Comparison of ENCODE assay signal across 20 cellular contexts in genomic region chr5:82332064-82332855, GRCh38. TPM values are rescaled to one million over a fixed set of nuclear protein-coding genes. Genes with fewer than 3 reads are reported as not detected.
DNase-seq lines count a peak whose midpoint lies in the region; ATAC-seq and TF ChIP-seq lines count a peak whose summit lies in the region.
"Had no signal": no experiment of that assay in that cellular context is flagged by ENCODE, and none has a peak within 500 bp of the region (broad histone marks: within the 10 kb centered on the region; RNA-seq: fewer than 3 reads in every experiment).

No MANE protein-coding gene starts in this region.

- 61 to 76% methylated on average over 3 of the region's 3 CpGs for WGBS in thyroid gland, 2 donors

- no peaks in the 10 kb centered on the region for H4K20me1 ChIP-seq in GM23338 (replicated peaks; ENCODE audit: insufficient read depth)

- no peaks in the 10 kb centered on the region for H3K9me2 ChIP-seq in GM23338 (ENCODE audit: insufficient read depth)

- ATAC-seq in GM23338 (no peak), WTC11 (no peak)
- ATAC-seq: effector memory CD8-positive, alpha-beta T cell; foreskin keratinocyte; K562 had no signal

- H3K27ac ChIP-seq in GM23338 (ENCODE audit: low read depth): no peak overlapping the region
- peak overlapping the region; percentile 100 for H3K27ac ChIP-seq in cardiac muscle cell
- H3K27ac ChIP-seq in thyroid gland: peak overlapping the region in 1 of 3 donors; percentile 21
- H3K27ac ChIP-seq: foreskin keratinocyte had no signal

- H3K4me1 Mint-ChIP-seq in GM23338 (no peaks in the 10 kb centered on the region), brain (peaks cover 44% of the 10 kb centered on the region), WTC11 (peaks cover 4% of the 10 kb centered on the region; the same call in 1 of the 2 replicates)

- H3K9ac ChIP-seq in skeletal muscle satellite cell (ENCODE audit: low read depth, low read length): peak overlapping the region; percentile 60

- DNase-seq in GM23338 (ENCODE audit: low spot score) (no peak), cardiac muscle cell (ENCODE audit: low read depth in 1 of 2, low spot score in 1 of 2) (no peak), thyroid gland (no peak), WTC11 (ENCODE audit: low spot score) (no peak)
- no peak for DNase-seq in NK-92 treated with Interleukin-12 subunit alpha and Interleukin-12 subunit beta, amount 100 ng/mL, for 24 hours (lab: John Stamatoyannopoulos, UW)
- DNase-seq in stimulated activated CD4-positive, alpha-beta T cell treated with anti-CD3 and anti-CD28 coated beads, Interleukin-15, amount 100 ng/mL, for 24 hours: no peak
- DNase-seq: CD4-positive, alpha-beta T cell; DMS53; effector memory CD8-positive, alpha-beta T cell; foreskin keratinocyte; mesendoderm; MV-4-11; NCI-H1930; NCI-H345; stimulated activated CD4-positive, alpha-beta T cell treated with anti-CD3 and anti-CD28 coated beads, Interleukin-12 subunit alpha, Interleukin-12 subunit beta, amount 100 ng/mL, for 4 hours had no signal

- H3K9me3 Mint-ChIP-seq in GM23338 (peaks cover 15% of the 10 kb centered on the region), brain (peaks cover 0 to 12% (median 3%) of the 10 kb centered on the region in 5 experiments), WTC11 (peaks cover 30% of the 10 kb centered on the region)
- H3K9me3 Mint-ChIP-seq: activated T-helper 2 cell treated with anti-CD3 and anti-CD28 coated beads, Interferon-gamma antibody, Interleukin-2, Interleukin-4, amounts not matched to agents 10 μg/mL and 5 μg/mL and 100 μg/mL, durations not matched to agents 14 hours and 24 hours and 36 hours; CD4-positive, alpha-beta T cell; effector memory CD8-positive, alpha-beta T cell had no signal

- intact Hi-C loops in thyroid gland (cut with DNase I): no loop called here

- H3K4me3 ChIP-seq in GM23338: no peak overlapping the region
- no peak overlapping the region for H3K4me3 ChIP-seq in cardiac muscle cell
- no peak overlapping the region for H3K4me3 ChIP-seq in skeletal muscle satellite cell (ENCODE audit: low read length)
- no peak overlapping the region for H3K4me3 ChIP-seq in thyroid gland (replicated peaks in 1 of 3)
- H3K4me3 ChIP-seq: K562 had no signal

- H3K27me3 Mint-ChIP-seq in GM23338 (ENCODE audit: insufficient read depth, low read depth, poor library complexity) (peaks cover 5% of the 10 kb centered on the region), brain (no peaks in the 10 kb centered on the region), WTC11 (ENCODE audit: low read depth) (peaks cover under 1% of the 10 kb centered on the region; the same call in 1 of the 2 replicates)

- H3K27ac Mint-ChIP-seq in GM23338 (no peak overlapping the region), brain (peak overlapping the region in 4 of 5 experiments; percentile 24 to 80 (median 48)), WTC11 (no peak overlapping the region)
- H3K27ac Mint-ChIP-seq: activated T-helper 2 cell treated with anti-CD3 and anti-CD28 coated beads, Interferon-gamma antibody, Interleukin-2, Interleukin-4, amounts not matched to agents 10 μg/mL and 5 μg/mL and 100 μg/mL, durations not matched to agents 14 hours and 24 hours and 36 hours; CD4-positive, alpha-beta T cell; effector memory CD8-positive, alpha-beta T cell had no signal

- TF ChIP-seq POLR2A in thyroid gland (IDR thresholded peaks at IDR 0.05): no peak

- no peaks in the 10 kb centered on the region for H3K9me3 ChIP-seq in cardiac muscle cell (ENCODE audit: low read depth)
- H3K9me3 ChIP-seq in skeletal muscle satellite cell (replicated peaks; ENCODE audit: low read length): no peaks in the 10 kb centered on the region
- no peaks in the 10 kb centered on the region for H3K9me3 ChIP-seq in thyroid gland

- H3K36me3 ChIP-seq in GM23338 (ENCODE audit: insufficient read depth) (no peaks in the 10 kb centered on the region), cardiac muscle cell (no peaks in the 10 kb centered on the region), skeletal muscle satellite cell (ENCODE audit: insufficient read depth, low read length) (no peaks in the 10 kb centered on the region), thyroid gland (no peaks in the 10 kb centered on the region)

- H3K36me3 Mint-ChIP-seq in GM23338 (ENCODE audit: low read depth) (peaks cover 13% of the 10 kb centered on the region; the same call in 2 of the 3 replicates), brain (peaks cover 10% of the 10 kb centered on the region), WTC11 (peaks cover 16% of the 10 kb centered on the region)

- H3K4me1 ChIP-seq in GM23338 (ENCODE audit: insufficient read depth): 0 out of 2 replicates have a peak, but pooled peaks cover 4% of the 10 kb centered on the region
- H3K4me1 ChIP-seq in cardiac muscle cell (ENCODE audit: low read depth): peaks cover 50% of the 10 kb centered on the region
- H3K4me1 ChIP-seq in skeletal muscle satellite cell (ENCODE audit: control insufficient read depth, insufficient read depth, low read length): peaks cover 51% of the 10 kb centered on the region
- no peaks in the 10 kb centered on the region for H3K4me1 ChIP-seq in thyroid gland
- H3K4me1 ChIP-seq: foreskin keratinocyte had no signal

- CTCF ChIA-PET in WTC11 (lab: Charles Lee): interaction anchor here (1.6 kb wide), 1 partner anchor 15 kb away, joined by 4 read pairs; no protein-coding TSS in a partner anchor

- peak overlapping the region; percentile 48; the same call in 1 of the 2 replicates for H2AFZ ChIP-seq in GM23338

- H3K4me3 Mint-ChIP-seq in GM23338: no peak overlapping the region
- no peak overlapping the region for H3K4me3 Mint-ChIP-seq in brain
- H3K4me3 Mint-ChIP-seq in WTC11: no peak overlapping the region
- H3K4me3 Mint-ChIP-seq: CD4-positive, alpha-beta T cell; effector memory CD8-positive, alpha-beta T cell; neural crest cell had no signal

- TF ChIP-seq CTCF in GM23338 (conservative IDR thresholded peaks at IDR 0.05; ENCODE audit: low read depth in 2 of 2) (no peak), brain (conservative IDR thresholded peaks at IDR 0.05) (no peak), cardiac muscle cell (IDR thresholded peaks at IDR 0.05; ENCODE audit: low read depth, low read length) (no peak), thyroid gland (IDR thresholded peaks at IDR 0.05) (no peak), WTC11 (IDR thresholded peaks at IDR 0.05) (no peak)

- no peak overlapping the region for H3K4me2 ChIP-seq in GM23338
- H3K4me2 ChIP-seq in skeletal muscle satellite cell (ENCODE audit: low read length): peak overlapping the region; percentile 3

- no peaks in the 10 kb centered on the region for H3K79me2 ChIP-seq in GM23338 (replicated peaks; ENCODE audit: insufficient read depth)

- POLR2A ChIA-PET in WTC11 (lab: Charles Lee): no interaction called here

- H3F3A ChIP-seq in GM23338 (replicated peaks; ENCODE audit: low read depth): no peaks in the 10 kb centered on the region

- H3K27me3 ChIP-seq in GM23338 (ENCODE audit: insufficient read depth) (no peaks in the 10 kb centered on the region), cardiac muscle cell (no peaks in the 10 kb centered on the region), skeletal muscle satellite cell (ENCODE audit: control insufficient read depth, insufficient read depth, low read length) (no peaks in the 10 kb centered on the region), thyroid gland (no peaks in the 10 kb centered on the region)

TF ChIP-seq in WTC11, 78 proteins besides CTCF, POLR2A, EP300 and RAD21 (continues in another document):
- TF ChIP-seq TEAD4 (CRISPR knock-in tag; IDR thresholded peaks at IDR 0.05) (no peak), ERG (CRISPR knock-in tag; IDR thresholded peaks at IDR 0.05) (no peak), E2F4 (CRISPR knock-in tag; IDR thresholded peaks at IDR 0.05; ENCODE audit: borderline replicate concordance, low read depth) (no peak), USF1 (CRISPR knock-in tag; IDR thresholded peaks at IDR 0.05) (no peak), RORB (CRISPR knock-in tag; IDR thresholded peaks at IDR 0.05) (no peak), JAZF1 (CRISPR knock-in tag; IDR thresholded peaks at IDR 0.05) (no peak), SMAD4 (CRISPR knock-in tag; IDR thresholded peaks at IDR 0.05) (no peak), NFATC4 (CRISPR knock-in tag; IDR thresholded peaks at IDR 0.05) (no peak)

RNA-seq across cellular contexts. Expression of gene RPS23, which starts 54.1 kb away (rescaled TPM):
- total RNA-seq in GM23338 (2014; rRNA removed; shearing (Covaris generic)): 1,580 and 2,261 TPM in 2 replicates
- 3,526 and 3,589 TPM in 2 replicates for polyA plus RNA-seq in GM23338 (2016; fragmentation: Nextera tagmentation; extraction: Ambion mirVana)
- polyA plus RNA-seq in brain (ENCODE audit: insufficient read depth, low read depth, low replicate concordance): 2,515 TPM
- total RNA-seq in cardiac muscle cell: 1,239 and 1,612 TPM in 2 replicates
- polyA plus RNA-seq in cardiac muscle cell: 702 and 842 TPM in 2 replicates
- 1,940 and 2,949 TPM in 2 replicates for total RNA-seq in skeletal muscle satellite cell (2012; rRNA removed)
- 1,000 to 10,000 TPM; 1,596 to 2,915 (median 2,211) TPM for total RNA-seq in thyroid gland
- 2,589 to 2,799 TPM (median 2,697 TPM) in 3 replicates for total RNA-seq in WTC11 (2021)

Comparison
In these comparisons a context has a peak if more than half of its experiments do, and no peak if none do; other contexts are left out.
1. H3K27ac Mint-ChIP-seq: peak in brain (4 of 5); none in GM23338 (single experiment) and WTC11 (single experiment).